In genomic region chr15:64153480-64154367, GRCh38 we compare ENCODE assay signal across 8 cellular contexts. TPM values are rescaled to one million over a fixed set of nuclear protein-coding genes. Genes with fewer than 3 reads are reported as not detected.
DNase-seq lines count a peak whose midpoint lies in the region; ATAC-seq and TF ChIP-seq lines count a peak whose summit lies in the region.

No MANE protein-coding gene starts in this region.

- H3K27me3 Mint-ChIP-seq in effector memory CD8-positive, alpha-beta T cell = peaks cover 8 to 21% of the 10 kb centered on the region in 2 donors

- no peaks in the 10 kb centered on the region for H3K9me3 Mint-ChIP-seq in effector memory CD8-positive, alpha-beta T cell

- ATAC-seq in effector memory CD8-positive, alpha-beta T cell (replicated peaks) = peak; percentile 91

- peak overlapping the region; percentile 6 to 27 for H3K27ac Mint-ChIP-seq in effector memory CD8-positive, alpha-beta T cell

- H3K4me1 Mint-ChIP-seq in effector memory CD8-positive, alpha-beta T cell (ENCODE audit: low read depth in 2 of 2) = peaks cover 29 to 35% of the 10 kb centered on the region in 2 donors

- peak; percentile 100 for TF ChIP-seq CTCF in GM20000 (IDR thresholded peaks at IDR 0.05; ENCODE audit: extremely low read depth, missing control alignments)

- peak overlapping the region; percentile 64 to 69 for H3K4me3 Mint-ChIP-seq in effector memory CD8-positive, alpha-beta T cell

- peaks cover 57% of the 10 kb centered on the region for H3K36me3 Mint-ChIP-seq in effector memory CD8-positive, alpha-beta T cell (ENCODE audit: insufficient read depth)

- DNase-seq in COR-L47 (lab: John Stamatoyannopoulos, UW) (peak; percentile 83), GM20000 (ENCODE audit: low spot score) (peak; percentile 92), HS-5 (ENCODE audit: low read depth) (peak; percentile 40), NK-92 (lab: John Stamatoyannopoulos, UW; ENCODE audit: unreplicated experiment) (peak; percentile 17), mesenteric fat pad (ENCODE audit: low spot score) (peak; percentile 96)
- peak; percentile 72 to 88 for DNase-seq in activated CD8-positive, alpha-beta memory T cell treated with anti-CD3 and anti-CD28 coated beads for 1 hour (ENCODE audit: extremely low read depth in 1 of 2, low read depth in 1 of 2)
- peak; percentile 92 to 94 (median 94) for DNase-seq in effector memory CD8-positive, alpha-beta T cell
- DNase-seq in stimulated activated CD8-positive, alpha-beta memory T cell treated with anti-CD3 and anti-CD28 coated beads, Interleukin-15, amount 100 ng/mL, for 48 hours (ENCODE audit: low read depth in 2 of 2) = peak; percentile 82 to 83

RNA-seq across cellular contexts. Expression of gene SNX22, which starts 2.2 kb away (rescaled TPM):
- 0.71 TPM for total RNA-seq in mesenteric fat pad

RNA-seq across cellular contexts. Expression of gene PPIB, which starts 9.1 kb away (rescaled TPM):
- 470 TPM for total RNA-seq in mesenteric fat pad

RNA-seq across cellular contexts. Expression of gene SNX1, which starts 57.9 kb away (rescaled TPM):
- 188 TPM for total RNA-seq in mesenteric fat pad

Comparison
In these comparisons a context has a peak if more than half of its experiments do, and no peak if none do; other contexts are left out.
1. Peak in every context shown above with its lines: DNase-seq and ATAC-seq.
2. DNase-seq: peak in every context shown above with its lines; median percentile 96 in mesenteric fat pad; 94 in effector memory CD8-positive, alpha-beta T cell; 92 in GM20000; 83 in COR-L47; 82 in stimulated activated CD8-positive, alpha-beta memory T cell treated with anti-CD3 and anti-CD28 coated beads, Interleukin-15, amount 100 ng/mL, for 48 hours; 80 in activated CD8-positive, alpha-beta memory T cell treated with anti-CD3 and anti-CD28 coated beads for 1 hour; 40 in HS-5; 17 in NK-92.